9 cellular contexts compared by ENCODE assay signal in the genomic region with DNA sequence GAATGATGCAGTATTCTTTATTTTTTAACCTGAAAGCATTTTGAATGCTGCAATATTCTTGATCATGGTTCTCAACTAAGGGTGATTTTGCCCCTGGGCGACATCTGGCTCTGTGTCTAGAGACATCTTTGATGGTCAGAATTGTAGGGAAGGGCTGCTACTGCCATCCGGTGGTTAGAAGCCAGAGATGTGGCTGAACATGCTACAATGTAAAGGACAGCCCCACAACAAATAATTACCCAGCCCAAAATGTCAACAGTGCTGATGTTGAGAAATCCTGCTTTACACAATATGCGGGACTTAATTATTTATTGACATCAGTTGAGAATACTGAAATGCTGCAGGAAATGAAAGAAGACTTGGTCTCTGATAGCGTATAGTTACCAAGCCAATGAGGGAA. TPM values are rescaled to one million over a fixed set of nuclear protein-coding genes. Genes with fewer than 3 reads are reported as not detected.
DNase-seq lines count a peak whose midpoint lies in the region; ATAC-seq and TF ChIP-seq lines count a peak whose summit lies in the region.
"Had no signal": no experiment of that assay in that cellular context is flagged by ENCODE, and none has a peak within 500 bp of the region (broad histone marks: within the 10 kb centered on the region; RNA-seq: fewer than 3 reads in every experiment).

No MANE protein-coding gene starts in this region.

- H3K27me3 ChIP-seq in gastroesophageal sphincter = no peaks in the 10 kb centered on the region

- no peaks in the 10 kb centered on the region for H3K4me1 ChIP-seq in gastroesophageal sphincter

- H3K9me3 ChIP-seq in gastroesophageal sphincter = peaks cover 0 to 4% (median 0%) of the 10 kb centered on the region in 3 donors
- H3K9me3 ChIP-seq: thoracic aorta had no signal

- no peak for TF ChIP-seq EP300 in gastroesophageal sphincter (IDR thresholded peaks at IDR 0.05)

- no peak overlapping the region for H3K27ac ChIP-seq in gastroesophageal sphincter
- H3K27ac ChIP-seq: thoracic aorta had no signal

- DNase-seq in COR-L47 (lab: John Stamatoyannopoulos, UW) (peak; percentile 84), HuH-7 (ENCODE audit: low spot score) (peak; percentile 4), SK-MEL-5 (ENCODE audit: low read depth, low spot score) (peak; percentile 56), left lobe of liver (ENCODE audit: low spot score) (no peak)
- no peak for DNase-seq in activated CD8-positive, alpha-beta memory T cell treated with anti-CD3 and anti-CD28 coated beads, Interleukin-2, amount 50 U/mL, for 48 hours

- ATAC-seq in GM19372 (IDR thresholded peaks at IDR 0.05; ENCODE audit: low read depth, unreplicated experiment) = peak; percentile 64
- ATAC-seq in left lobe of liver = peak; percentile 88
- ATAC-seq in HG02678 (IDR thresholded peaks at IDR 0.05; ENCODE audit: unreplicated experiment) = no peak
- ATAC-seq in gastroesophageal sphincter = no peak

- TF ChIP-seq POLR2A in gastroesophageal sphincter (IDR thresholded peaks at IDR 0.05) = no peak

- TF ChIP-seq CTCF in gastroesophageal sphincter (IDR thresholded peaks at IDR 0.05) = no peak

- H3K36me3 ChIP-seq in gastroesophageal sphincter = no peaks in the 10 kb centered on the region
- H3K36me3 ChIP-seq: thoracic aorta had no signal

- in situ Hi-C loops in SK-MEL-5 (cut with HindIII; ENCODE audit: low pct_unique_long_range_greater_than_20kb, low sequenced_read_pairs) = no loop called here

- WGBS in gastroesophageal sphincter (ENCODE audit: low coverage in 1 of 2), 2 donors = 43 to 64% methylated on average over 2 to 4 of the region's 4 CpGs

- no peak overlapping the region for H3K4me3 ChIP-seq in gastroesophageal sphincter
- H3K4me3 ChIP-seq: thoracic aorta had no signal

RNA-seq across cellular contexts. Expression of a gene that starts 37.5 kb away (rescaled TPM):
- 0.35 TPM in 1 of 2 replicates, not detected in the other for total RNA-seq in SK-MEL-5 (2014; rRNA removed; shearing (Covaris generic))
- 0.13 TPM in 1 of 2 replicates, not detected in the other for polyA plus RNA-seq in SK-MEL-5 (2015; cell fraction: cytosol; rRNA removed)
- 0.64 and 0.91 TPM in 2 replicates for polyA plus RNA-seq in SK-MEL-5 (2015; cell fraction: nucleus; rRNA removed)
- total RNA-seq in left lobe of liver (not detected), gastroesophageal sphincter (10 to 100 TPM in 1 of 4 donors, 1 to 10 TPM in 3; 1.2 to 14.5 (median 3.0) TPM)

RNA-seq across cellular contexts. Expression of a gene that starts 57.7 kb away (rescaled TPM):
- total RNA-seq in SK-MEL-5 (2014; rRNA removed; shearing (Covaris generic)) = 1.2 TPM in 1 of 2 replicates, not detected in the other
- polyA plus RNA-seq in SK-MEL-5 (2015; cell fraction: cytosol; rRNA removed) = not detected in 2 replicates
- polyA plus RNA-seq in SK-MEL-5 (2015; cell fraction: nucleus; rRNA removed) = not detected in 2 replicates
- total RNA-seq in left lobe of liver = not detected
- 1 to 10 TPM in 1 of 4 donors, not detected in 3; 2.0 TPM for total RNA-seq in gastroesophageal sphincter
- total RNA-seq: thoracic aorta had no signal

Comparison
In these comparisons a context has a peak if more than half of its experiments do, and no peak if none do; other contexts are left out.
1. DNase-seq: peak in COR-L47 (single experiment), HuH-7 (single experiment) and SK-MEL-5 (single experiment); none in left lobe of liver (single experiment) and activated CD8-positive, alpha-beta memory T cell treated with anti-CD3 and anti-CD28 coated beads, Interleukin-2, amount 50 U/mL, for 48 hours (single experiment).
2. ATAC-seq: peak in GM19372 (single experiment) and left lobe of liver (single experiment); none in HG02678 (single experiment) and gastroesophageal sphincter (single experiment).